In genomic region chr2:180910831-180911665, GRCh38 we compare ENCODE assay signal across 20 cellular contexts.
DNase-seq lines count a peak whose midpoint lies in the region; ATAC-seq, FAIRE-seq and TF ChIP-seq lines count a peak whose summit lies in the region.
"Had no signal": no experiment of that assay in that cellular context is flagged by ENCODE, and none has a peak within 500 bp of the region (broad histone marks: within the 10 kb centered on the region; RNA-seq: fewer than 3 reads in every experiment).

No MANE protein-coding gene starts in this region.

- H3K27ac ChIP-seq in PC-3 (ENCODE audit: low read length) = no peak overlapping the region
- H3K27ac ChIP-seq: BLaER1 treated with 17β-estradiol and CSF1 and Interleukin-3, amounts not matched to agents 10 nM and 100 nM; esophagus squamous epithelium; heart left ventricle; Peyer's patch; psoas muscle had no signal

- no peaks in the 10 kb centered on the region for H3K9me2 ChIP-seq in PC-3 (replicated peaks; ENCODE audit: low read length)
- H3K9me2 ChIP-seq: SK-N-SH had no signal

- no peak overlapping the region for H2AFZ ChIP-seq in PC-3 (ENCODE audit: low read length)

- H3F3A ChIP-seq in PC-3 (ENCODE audit: low read length, unreplicated experiment) = no peaks in the 10 kb centered on the region

- intact Hi-C loops in PC-3 (cut with micrococcal nuclease) = no loop called here

- no peaks in the 10 kb centered on the region for H4K20me1 ChIP-seq in PC-3 (ENCODE audit: low read length)
- H4K20me1 ChIP-seq: BLaER1 treated with 17β-estradiol and CSF1 and Interleukin-3, amounts not matched to agents 10 nM and 100 nM had no signal

- no peak for TF ChIP-seq POLR2A in H54 (IDR thresholded peaks at IDR 0.05; ENCODE audit: low read depth, low read length)

- peak; percentile 79 for FAIRE-seq in H54 (lab: Jason Lieb, UNC)

- peak; percentile 10 for DNase-seq in H54 (ENCODE audit: insufficient read length, low spot score)
- DNase-seq in PC-3 = no peak
- peak; percentile 43 for DNase-seq in fibroblast of mammary gland (ENCODE audit: low read depth)
- no peak for DNase-seq in NCI-H1105 treated with DMSO at 0.1 percent for 48 hours (lab: John Stamatoyannopoulos, UW)
- no peak for DNase-seq in NCI-H187 treated with DMSO at 0.1 percent for 48 hours (lab: John Stamatoyannopoulos, UW)
- DNase-seq: activated CD4-positive, alpha-beta T cell treated with anti-CD3 and anti-CD28 coated beads for 36 hours; esophagus squamous epithelium; heart left ventricle; islet precursor cell; KG1; natural killer cell; NCI-H1092 treated with DMSO at 0.1 percent for 48 hours; psoas muscle; SK-N-SH; stimulated activated CD4-positive, alpha-beta T cell treated with anti-CD3 and anti-CD28 coated beads, Interleukin-4, amount 100 ng/mL, for 4 hours had no signal

- H3K4me1 ChIP-seq in PC-3 (ENCODE audit: insufficient read depth, low read length) (peaks cover 11% of the 10 kb centered on the region; the same call in 1 of the 2 replicates), skeletal muscle satellite cell (ENCODE audit: control insufficient read depth, insufficient read depth, low read length) (peaks cover 17% of the 10 kb centered on the region)
- H3K4me1 ChIP-seq: BLaER1 treated with 17β-estradiol and CSF1 and Interleukin-3, amounts not matched to agents 10 nM and 100 nM; esophagus squamous epithelium; heart left ventricle; Peyer's patch; psoas muscle had no signal

- H3K27me3 ChIP-seq in PC-3 (ENCODE audit: low read length) (no peaks in the 10 kb centered on the region), skeletal muscle satellite cell (ENCODE audit: control insufficient read depth, insufficient read depth, low read length) (no peaks in the 10 kb centered on the region)
- H3K27me3 ChIP-seq: BLaER1 treated with 17β-estradiol and CSF1 and Interleukin-3, amounts not matched to agents 10 nM and 100 nM; esophagus squamous epithelium; heart left ventricle; Peyer's patch had no signal

- POLR2A ChIA-PET in PC-3 (lab: Charles Lee; ENCODE audit: unreplicated experiment) = no interaction called here

- CTCF ChIA-PET in PC-3 (lab: Charles Lee) = no interaction called here

- H3K79me2 ChIP-seq in PC-3 (ENCODE audit: low read length) = no peaks in the 10 kb centered on the region

- TF ChIP-seq CTCF in PC-3 (conservative IDR thresholded peaks at IDR 0.05; ENCODE audit: low read depth, low read length) (0 out of 2 replicates have a peak, but pooled peaks have one; percentile 11), fibroblast of mammary gland (conservative IDR thresholded peaks at IDR 0.05; ENCODE audit: control insufficient read depth, insufficient read depth, low read depth, low read length) (no peak)

- H3K4me3 ChIP-seq in PC-3 (ENCODE audit: low read length) (no peak overlapping the region), fibroblast of mammary gland (ENCODE audit: control insufficient read depth, low read depth, low read length) (no peak overlapping the region), skeletal muscle satellite cell (ENCODE audit: low read length) (no peak overlapping the region)
- H3K4me3 ChIP-seq: BLaER1 treated with 17β-estradiol and CSF1 and Interleukin-3, amounts not matched to agents 10 nM and 100 nM; esophagus squamous epithelium; heart left ventricle; Peyer's patch; psoas muscle; smooth muscle cell had no signal

- no peak overlapping the region for H3K9ac ChIP-seq in PC-3 (ENCODE audit: low read length)
- no peak overlapping the region for H3K9ac ChIP-seq in skeletal muscle satellite cell (ENCODE audit: low read depth, low read length)
- H3K9ac ChIP-seq: BLaER1 treated with 17β-estradiol and CSF1 and Interleukin-3, amounts not matched to agents 10 nM and 100 nM; SK-N-SH had no signal

- H3K9me3 ChIP-seq in PC-3 (ENCODE audit: low read length) (no peaks in the 10 kb centered on the region), skeletal muscle satellite cell (replicated peaks; ENCODE audit: low read length) (no peaks in the 10 kb centered on the region)
- H3K9me3 ChIP-seq: BLaER1 treated with 17β-estradiol and CSF1 and Interleukin-3, amounts not matched to agents 10 nM and 100 nM; esophagus squamous epithelium; heart left ventricle; Peyer's patch; psoas muscle; SK-N-SH had no signal

- no TSS peak for BruUV-seq in PC-3 (replicated peaks; lab: Mats Ljungman, UMichigan)

- no peak for ATAC-seq in PC-3
- ATAC-seq in GM21529 (IDR thresholded peaks at IDR 0.05; ENCODE audit: unreplicated experiment) = no peak
- ATAC-seq: activated CD4-positive, alpha-beta T cell treated with anti-CD3 and anti-CD28 coated beads for 36 hours; heart left ventricle; natural killer cell; psoas muscle had no signal

- H3K4me2 ChIP-seq in PC-3 (ENCODE audit: low read length) (no peak overlapping the region), skeletal muscle satellite cell (ENCODE audit: low read length) (peak overlapping the region; percentile 18)
- H3K4me2 ChIP-seq: BLaER1 treated with 17β-estradiol and CSF1 and Interleukin-3, amounts not matched to agents 10 nM and 100 nM; SK-N-SH; smooth muscle cell had no signal

- H3K36me3 ChIP-seq in PC-3 (ENCODE audit: low read depth, low read length) (no peaks in the 10 kb centered on the region), skeletal muscle satellite cell (ENCODE audit: insufficient read depth, low read length) (no peaks in the 10 kb centered on the region)
- H3K36me3 ChIP-seq: BLaER1 treated with 17β-estradiol and CSF1 and Interleukin-3, amounts not matched to agents 10 nM and 100 nM; esophagus squamous epithelium; heart left ventricle; Peyer's patch had no signal

Comparison
In these comparisons a context has a peak if more than half of its experiments do, and no peak if none do; other contexts are left out.
1. DNase-seq: peak in H54 (single experiment) and fibroblast of mammary gland (single experiment); none in PC-3 (single experiment), NCI-H1105 treated with DMSO at 0.1 percent for 48 hours (single experiment) and NCI-H187 treated with DMSO at 0.1 percent for 48 hours (single experiment).